ENCODE assay signal across 1 cellular context in the genomic region with DNA sequence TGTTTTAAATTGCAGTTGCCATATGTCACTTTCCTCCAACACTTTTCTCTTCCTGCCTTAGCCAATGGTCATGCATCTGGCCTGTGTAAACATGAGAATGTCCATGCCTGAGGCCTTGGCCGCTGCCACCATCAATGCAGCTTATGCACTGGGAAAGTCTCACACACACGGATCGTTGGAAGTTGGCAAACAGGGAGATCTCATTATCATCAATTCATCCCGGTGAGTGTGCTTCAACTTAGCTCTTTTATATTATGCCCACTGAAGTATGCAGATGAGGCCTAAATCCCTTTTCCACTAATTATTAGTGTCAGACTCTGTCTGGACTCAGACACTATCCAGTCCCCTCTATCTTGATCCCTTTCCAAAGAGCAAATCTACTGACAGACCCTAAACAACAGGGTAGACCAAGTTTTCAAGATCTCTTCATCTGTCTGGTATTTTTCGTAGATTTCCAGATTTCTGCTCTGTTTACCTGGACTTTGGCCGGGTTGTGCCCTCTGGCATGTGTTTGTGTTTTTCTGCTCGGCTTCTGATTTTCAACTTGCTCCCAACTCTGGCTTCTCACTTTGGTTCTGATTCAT.
A peak's percentile ranks its signal among the peaks of the same experiment; 100 is the strongest.
TF ChIP-seq lines count a peak whose summit lies in the region.

No MANE protein-coding gene starts in this region.

TF ChIP-seq in HepG2, 621 proteins besides CTCF, POLR2A, EP300 and RAD21 (continued from another document and continues in another):
- TF ChIP-seq, protein P1, sequence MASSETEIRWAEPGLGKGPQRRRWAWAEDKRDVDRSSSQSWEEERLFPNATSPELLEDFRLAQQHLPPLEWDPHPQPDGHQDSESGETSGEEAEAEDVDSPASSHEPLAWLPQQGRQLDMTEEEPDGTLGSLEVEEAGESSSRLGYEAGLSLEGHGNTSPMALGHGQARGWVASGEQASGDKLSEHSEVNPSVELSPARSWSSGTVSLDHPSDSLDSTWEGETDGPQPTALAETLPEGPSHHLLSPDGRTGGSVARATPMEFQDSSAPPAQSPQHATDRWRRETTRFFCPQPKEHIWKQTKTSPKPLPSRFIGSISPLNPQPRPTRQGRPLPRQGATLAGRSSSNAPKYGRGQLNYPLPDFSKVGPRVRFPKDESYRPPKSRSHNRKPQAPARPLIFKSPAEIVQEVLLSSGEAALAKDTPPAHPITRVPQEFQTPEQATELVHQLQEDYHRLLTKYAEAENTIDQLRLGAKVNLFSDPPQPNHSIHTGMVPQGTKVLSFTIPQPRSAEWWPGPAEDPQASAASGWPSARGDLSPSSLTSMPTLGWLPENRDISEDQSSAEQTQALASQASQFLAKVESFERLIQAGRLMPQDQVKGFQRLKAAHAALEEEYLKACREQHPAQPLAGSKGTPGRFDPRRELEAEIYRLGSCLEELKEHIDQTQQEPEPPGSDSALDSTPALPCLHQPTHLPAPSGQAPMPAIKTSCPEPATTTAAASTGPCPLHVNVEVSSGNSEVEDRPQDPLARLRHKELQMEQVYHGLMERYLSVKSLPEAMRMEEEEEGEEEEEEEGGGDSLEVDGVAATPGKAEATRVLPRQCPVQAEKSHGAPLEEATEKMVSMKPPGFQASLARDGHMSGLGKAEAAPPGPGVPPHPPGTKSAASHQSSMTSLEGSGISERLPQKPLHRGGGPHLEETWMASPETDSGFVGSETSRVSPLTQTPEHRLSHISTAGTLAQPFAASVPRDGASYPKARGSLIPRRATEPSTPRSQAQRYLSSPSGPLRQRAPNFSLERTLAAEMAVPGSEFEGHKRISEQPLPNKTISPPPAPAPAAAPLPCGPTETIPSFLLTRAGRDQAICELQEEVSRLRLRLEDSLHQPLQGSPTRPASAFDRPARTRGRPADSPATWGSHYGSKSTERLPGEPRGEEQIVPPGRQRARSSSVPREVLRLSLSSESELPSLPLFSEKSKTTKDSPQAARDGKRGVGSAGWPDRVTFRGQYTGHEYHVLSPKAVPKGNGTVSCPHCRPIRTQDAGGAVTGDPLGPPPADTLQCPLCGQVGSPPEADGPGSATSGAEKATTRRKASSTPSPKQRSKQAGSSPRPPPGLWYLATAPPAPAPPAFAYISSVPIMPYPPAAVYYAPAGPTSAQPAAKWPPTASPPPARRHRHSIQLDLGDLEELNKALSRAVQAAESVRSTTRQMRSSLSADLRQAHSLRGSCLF (CRISPR knock-in tag; IDR thresholded peaks at IDR 0.05; ENCODE audit: borderline replicate concordance), result no peak
- no peak for TF ChIP-seq ZKSCAN5 (CRISPR knock-in tag; IDR thresholded peaks at IDR 0.05)
- TF ChIP-seq MBNL3 (CRISPR knock-in tag; conservative IDR thresholded peaks at IDR 0.05), result no peak
- no peak for TF ChIP-seq TCF7L2 (IDR thresholded peaks at IDR 0.05; ENCODE audit: low read depth, low read length)
- TF ChIP-seq, protein P2, sequence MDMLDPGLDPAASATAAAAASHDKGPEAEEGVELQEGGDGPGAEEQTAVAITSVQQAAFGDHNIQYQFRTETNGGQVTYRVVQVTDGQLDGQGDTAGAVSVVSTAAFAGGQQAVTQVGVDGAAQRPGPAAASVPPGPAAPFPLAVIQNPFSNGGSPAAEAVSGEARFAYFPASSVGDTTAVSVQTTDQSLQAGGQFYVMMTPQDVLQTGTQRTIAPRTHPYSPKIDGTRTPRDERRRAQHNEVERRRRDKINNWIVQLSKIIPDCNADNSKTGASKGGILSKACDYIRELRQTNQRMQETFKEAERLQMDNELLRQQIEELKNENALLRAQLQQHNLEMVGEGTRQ (IDR thresholded peaks at IDR 0.05; ENCODE audit: low read depth, low read length), result no peak
- TF ChIP-seq, protein P2 (CRISPR knock-in tag; IDR thresholded peaks at IDR 0.05; ENCODE audit: borderline replicate concordance), result no peak
- no peak for TF ChIP-seq ZNF367 (CRISPR knock-in tag; IDR thresholded peaks at IDR 0.05; ENCODE audit: borderline replicate concordance)
- TF ChIP-seq, protein P3, sequence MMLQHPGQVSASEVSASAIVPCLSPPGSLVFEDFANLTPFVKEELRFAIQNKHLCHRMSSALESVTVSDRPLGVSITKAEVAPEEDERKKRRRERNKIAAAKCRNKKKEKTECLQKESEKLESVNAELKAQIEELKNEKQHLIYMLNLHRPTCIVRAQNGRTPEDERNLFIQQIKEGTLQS (CRISPR knock-in tag; IDR thresholded peaks at IDR 0.05), result no peak; the same call in 1 of the 2 replicates
- TF ChIP-seq KAT8 (CRISPR knock-in tag; IDR thresholded peaks at IDR 0.05), result peak; percentile 37; the same call in 1 of the 2 replicates
- TF ChIP-seq NFYB (CRISPR knock-in tag; IDR thresholded peaks at IDR 0.05), result no peak; the same call in 1 of the 2 replicates
- no peak for TF ChIP-seq CC2D1A (CRISPR knock-in tag; IDR thresholded peaks at IDR 0.05)
- TF ChIP-seq, protein P4, sequence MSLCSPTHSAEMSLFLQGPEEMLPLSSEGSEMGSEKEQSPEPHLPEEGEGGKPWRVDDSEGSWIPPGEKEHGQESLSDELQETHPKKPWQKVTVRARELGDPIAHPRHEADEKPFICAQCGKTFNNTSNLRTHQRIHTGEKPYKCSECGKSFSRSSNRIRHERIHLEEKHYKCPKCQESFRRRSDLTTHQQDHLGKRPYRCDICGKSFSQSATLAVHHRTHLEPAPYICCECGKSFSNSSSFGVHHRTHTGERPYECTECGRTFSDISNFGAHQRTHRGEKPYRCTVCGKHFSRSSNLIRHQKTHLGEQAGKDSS (CRISPR knock-in tag; IDR thresholded peaks at IDR 0.05; ENCODE audit: borderline replicate concordance, low read depth), result no peak; the same call in 1 of the 2 replicates
- TF ChIP-seq MYNN (CRISPR knock-in tag; IDR thresholded peaks at IDR 0.05; ENCODE audit: low read depth), result no peak
- TF ChIP-seq, protein P5, sequence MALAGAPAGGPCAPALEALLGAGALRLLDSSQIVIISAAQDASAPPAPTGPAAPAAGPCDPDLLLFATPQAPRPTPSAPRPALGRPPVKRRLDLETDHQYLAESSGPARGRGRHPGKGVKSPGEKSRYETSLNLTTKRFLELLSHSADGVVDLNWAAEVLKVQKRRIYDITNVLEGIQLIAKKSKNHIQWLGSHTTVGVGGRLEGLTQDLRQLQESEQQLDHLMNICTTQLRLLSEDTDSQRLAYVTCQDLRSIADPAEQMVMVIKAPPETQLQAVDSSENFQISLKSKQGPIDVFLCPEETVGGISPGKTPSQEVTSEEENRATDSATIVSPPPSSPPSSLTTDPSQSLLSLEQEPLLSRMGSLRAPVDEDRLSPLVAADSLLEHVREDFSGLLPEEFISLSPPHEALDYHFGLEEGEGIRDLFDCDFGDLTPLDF (CRISPR knock-in tag; IDR thresholded peaks at IDR 0.05), result no peak
- TF ChIP-seq ZMYM2 (CRISPR knock-in tag; IDR thresholded peaks at IDR 0.05), result no peak
- peak; percentile 88 for TF ChIP-seq BCL6 (CRISPR knock-in tag; IDR thresholded peaks at IDR 0.05)
- TF ChIP-seq SNRNP70 (IDR thresholded peaks at IDR 0.05; ENCODE audit: low read depth, low read length), result no peak
- TF ChIP-seq ZNF256 (CRISPR knock-in tag; conservative IDR thresholded peaks at IDR 0.05), result no peak
- TF ChIP-seq CCDC6 (CRISPR knock-in tag; IDR thresholded peaks at IDR 0.05), result no peak
- TF ChIP-seq ZC3H4 (CRISPR knock-in tag; IDR thresholded peaks at IDR 0.05; ENCODE audit: borderline replicate concordance), result no peak
- TF ChIP-seq, protein P6, sequence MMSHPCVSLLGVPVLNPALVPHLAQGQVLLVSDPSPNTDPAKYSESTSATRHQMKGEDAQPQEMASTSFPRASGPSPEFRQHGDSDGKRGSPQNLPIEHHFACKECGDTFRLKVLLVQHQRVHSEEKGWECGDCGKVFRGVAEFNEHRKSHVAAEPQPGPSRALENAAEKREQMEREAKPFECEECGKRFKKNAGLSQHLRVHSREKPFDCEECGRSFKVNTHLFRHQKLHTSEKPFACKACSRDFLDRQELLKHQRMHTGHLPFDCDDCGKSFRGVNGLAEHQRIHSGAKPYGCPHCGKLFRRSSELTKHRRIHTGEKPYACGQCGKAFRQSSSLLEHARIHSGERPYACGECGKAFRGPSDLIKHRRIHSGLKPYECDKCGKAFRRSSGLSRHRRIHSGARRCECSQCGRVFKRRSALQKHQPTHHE (CRISPR knock-in tag; IDR thresholded peaks at IDR 0.05; ENCODE audit: borderline replicate concordance), result 0 out of 2 replicates have a peak, but pooled peaks have one; percentile 40
- no peak for TF ChIP-seq ZNF563 (CRISPR knock-in tag; IDR thresholded peaks at IDR 0.05)
- TF ChIP-seq, protein P7, sequence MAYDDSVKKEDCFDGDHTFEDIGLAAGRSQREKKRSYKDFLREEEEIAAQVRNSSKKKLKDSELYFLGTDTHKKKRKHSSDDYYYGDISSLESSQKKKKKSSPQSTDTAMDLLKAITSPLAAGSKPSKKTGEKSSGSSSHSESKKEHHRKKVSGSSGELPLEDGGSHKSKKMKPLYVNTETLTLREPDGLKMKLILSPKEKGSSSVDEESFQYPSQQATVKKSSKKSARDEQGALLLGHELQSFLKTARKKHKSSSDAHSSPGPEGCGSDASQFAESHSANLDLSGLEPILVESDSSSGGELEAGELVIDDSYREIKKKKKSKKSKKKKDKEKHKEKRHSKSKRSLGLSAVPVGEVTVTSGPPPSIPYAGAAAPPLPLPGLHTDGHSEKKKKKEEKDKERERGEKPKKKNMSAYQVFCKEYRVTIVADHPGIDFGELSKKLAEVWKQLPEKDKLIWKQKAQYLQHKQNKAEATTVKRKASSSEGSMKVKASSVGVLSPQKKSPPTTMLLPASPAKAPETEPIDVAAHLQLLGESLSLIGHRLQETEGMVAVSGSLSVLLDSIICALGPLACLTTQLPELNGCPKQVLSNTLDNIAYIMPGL (CRISPR knock-in tag; IDR thresholded peaks at IDR 0.05; ENCODE audit: borderline replicate concordance in 1 of 2, low read depth in 1 of 2), result peak; percentile 31 to 35; a peak in 2 of 4 replicates
- TF ChIP-seq ZFX (CRISPR knock-in tag; IDR thresholded peaks at IDR 0.05; ENCODE audit: low read depth), result peak; percentile 84
- TF ChIP-seq ZNF101 (CRISPR knock-in tag; IDR thresholded peaks at IDR 0.05; ENCODE audit: borderline replicate concordance, low read depth), result no peak
- TF ChIP-seq RFXANK (CRISPR knock-in tag; IDR thresholded peaks at IDR 0.05), result no peak
- no peak for TF ChIP-seq ZNF251 (CRISPR knock-in tag; IDR thresholded peaks at IDR 0.05)
- no peak for TF ChIP-seq ZNF383 (CRISPR knock-in tag; IDR thresholded peaks at IDR 0.05; ENCODE audit: borderline replicate concordance)
- TF ChIP-seq HDAC2 (CRISPR knock-in tag; IDR thresholded peaks at IDR 0.05), result peak; percentile 74; the same call in 1 of the 2 replicates
- TF ChIP-seq ZNF749 (CRISPR knock-in tag; IDR thresholded peaks at IDR 0.05; ENCODE audit: borderline replicate concordance), result 0 out of 2 replicates have a peak, but pooled peaks have one; percentile 22
- TF ChIP-seq FOXJ3 (CRISPR knock-in tag; IDR thresholded peaks at IDR 0.05; ENCODE audit: borderline replicate concordance), result peak; percentile 85; the same call in 1 of the 2 replicates
- TF ChIP-seq NCOA2 (CRISPR knock-in tag; IDR thresholded peaks at IDR 0.05), result peak; percentile 76
- TF ChIP-seq, protein P8, sequence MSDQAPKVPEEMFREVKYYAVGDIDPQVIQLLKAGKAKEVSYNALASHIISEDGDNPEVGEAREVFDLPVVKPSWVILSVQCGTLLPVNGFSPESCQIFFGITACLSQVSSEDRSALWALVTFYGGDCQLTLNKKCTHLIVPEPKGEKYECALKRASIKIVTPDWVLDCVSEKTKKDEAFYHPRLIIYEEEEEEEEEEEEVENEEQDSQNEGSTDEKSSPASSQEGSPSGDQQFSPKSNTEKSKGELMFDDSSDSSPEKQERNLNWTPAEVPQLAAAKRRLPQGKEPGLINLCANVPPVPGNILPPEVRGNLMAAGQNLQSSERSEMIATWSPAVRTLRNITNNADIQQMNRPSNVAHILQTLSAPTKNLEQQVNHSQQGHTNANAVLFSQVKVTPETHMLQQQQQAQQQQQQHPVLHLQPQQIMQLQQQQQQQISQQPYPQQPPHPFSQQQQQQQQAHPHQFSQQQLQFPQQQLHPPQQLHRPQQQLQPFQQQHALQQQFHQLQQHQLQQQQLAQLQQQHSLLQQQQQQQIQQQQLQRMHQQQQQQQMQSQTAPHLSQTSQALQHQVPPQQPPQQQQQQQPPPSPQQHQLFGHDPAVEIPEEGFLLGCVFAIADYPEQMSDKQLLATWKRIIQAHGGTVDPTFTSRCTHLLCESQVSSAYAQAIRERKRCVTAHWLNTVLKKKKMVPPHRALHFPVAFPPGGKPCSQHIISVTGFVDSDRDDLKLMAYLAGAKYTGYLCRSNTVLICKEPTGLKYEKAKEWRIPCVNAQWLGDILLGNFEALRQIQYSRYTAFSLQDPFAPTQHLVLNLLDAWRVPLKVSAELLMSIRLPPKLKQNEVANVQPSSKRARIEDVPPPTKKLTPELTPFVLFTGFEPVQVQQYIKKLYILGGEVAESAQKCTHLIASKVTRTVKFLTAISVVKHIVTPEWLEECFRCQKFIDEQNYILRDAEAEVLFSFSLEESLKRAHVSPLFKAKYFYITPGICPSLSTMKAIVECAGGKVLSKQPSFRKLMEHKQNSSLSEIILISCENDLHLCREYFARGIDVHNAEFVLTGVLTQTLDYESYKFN (CRISPR knock-in tag; conservative IDR thresholded peaks at IDR 0.05), result peak; percentile 89
- TF ChIP-seq HNRNPK (IDR thresholded peaks at IDR 0.05; ENCODE audit: low read depth, low read length, poor library complexity, severe bottlenecking), result no peak
- no peak for TF ChIP-seq SIX4 (CRISPR knock-in tag; IDR thresholded peaks at IDR 0.05)
- no peak for TF ChIP-seq NBN (conservative IDR thresholded peaks at IDR 0.05)
- TF ChIP-seq ZNF75D (CRISPR knock-in tag; IDR thresholded peaks at IDR 0.05; ENCODE audit: borderline replicate concordance), result no peak
- TF ChIP-seq NONO (IDR thresholded peaks at IDR 0.05), result no peak
- no peak for TF ChIP-seq NONO (CRISPR knock-in tag; conservative IDR thresholded peaks at IDR 0.05)
- TF ChIP-seq ZNF335 (CRISPR knock-in tag; IDR thresholded peaks at IDR 0.05), result 0 out of 2 replicates have a peak, but pooled peaks have one; percentile 34
- no peak for TF ChIP-seq ZNF780A (CRISPR knock-in tag; IDR thresholded peaks at IDR 0.05)
- TF ChIP-seq NFKBIZ (CRISPR knock-in tag; IDR thresholded peaks at IDR 0.05), result no peak
- TF ChIP-seq ZNF660 (CRISPR knock-in tag; IDR thresholded peaks at IDR 0.05; ENCODE audit: borderline replicate concordance, low read depth), result no peak
- no peak for TF ChIP-seq AGO1 (IDR thresholded peaks at IDR 0.05; ENCODE audit: low read depth, low read length, poor library complexity, severe bottlenecking)
- TF ChIP-seq ISL2 (CRISPR knock-in tag; IDR thresholded peaks at IDR 0.05), result no peak; the same call in none of the 2 replicates
- TF ChIP-seq, protein P9, sequence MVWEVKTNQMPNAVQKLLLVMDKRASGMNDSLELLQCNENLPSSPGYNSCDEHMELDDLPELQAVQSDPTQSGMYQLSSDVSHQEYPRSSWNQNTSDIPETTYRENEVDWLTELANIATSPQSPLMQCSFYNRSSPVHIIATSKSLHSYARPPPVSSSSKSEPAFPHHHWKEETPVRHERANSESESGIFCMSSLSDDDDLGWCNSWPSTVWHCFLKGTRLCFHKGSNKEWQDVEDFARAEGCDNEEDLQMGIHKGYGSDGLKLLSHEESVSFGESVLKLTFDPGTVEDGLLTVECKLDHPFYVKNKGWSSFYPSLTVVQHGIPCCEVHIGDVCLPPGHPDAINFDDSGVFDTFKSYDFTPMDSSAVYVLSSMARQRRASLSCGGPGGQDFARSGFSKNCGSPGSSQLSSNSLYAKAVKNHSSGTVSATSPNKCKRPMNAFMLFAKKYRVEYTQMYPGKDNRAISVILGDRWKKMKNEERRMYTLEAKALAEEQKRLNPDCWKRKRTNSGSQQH (CRISPR knock-in tag; IDR thresholded peaks at IDR 0.05; ENCODE audit: low read depth), result no peak
- TF ChIP-seq ELF1 (CRISPR knock-in tag; IDR thresholded peaks at IDR 0.05), result no peak
- no peak for TF ChIP-seq XBP1 (CRISPR knock-in tag; IDR thresholded peaks at IDR 0.05)
